In the genomic region with DNA sequence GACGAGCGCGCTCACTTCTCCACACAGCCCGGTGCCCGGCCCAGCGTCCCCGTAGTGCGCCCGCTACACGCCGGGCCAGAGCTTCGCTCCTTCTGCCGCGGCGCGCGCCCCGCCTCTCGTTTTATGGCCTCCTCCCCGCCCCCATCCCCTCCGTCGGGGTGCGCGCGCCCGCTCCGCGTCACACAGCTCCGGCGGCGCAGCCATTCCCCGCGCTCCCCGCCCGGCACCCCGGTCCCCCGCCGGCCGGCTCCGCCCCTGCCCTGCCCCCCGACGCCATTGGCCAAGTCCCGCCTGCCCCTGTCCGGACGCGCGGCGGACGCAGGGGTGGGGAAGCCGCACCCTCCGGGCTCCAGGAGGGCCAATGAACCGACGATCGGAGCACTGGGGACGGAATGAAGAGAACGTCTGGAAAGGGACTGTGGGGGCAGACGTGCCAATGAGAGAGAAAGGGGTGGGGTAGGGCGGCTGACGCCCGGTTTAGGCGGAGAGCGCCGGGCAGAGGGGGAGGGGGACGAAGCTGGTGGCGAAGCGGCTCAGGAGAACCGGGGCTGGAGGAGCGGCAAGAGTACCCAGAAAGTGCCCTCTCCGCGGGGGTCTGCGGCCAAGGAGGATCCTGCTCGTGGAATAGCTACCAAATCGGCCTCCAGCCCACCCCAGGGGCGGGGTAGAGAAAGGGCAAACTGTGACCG, we compare ENCODE assay signal across 1 cellular context.
TF ChIP-seq lines count a peak whose summit lies in the region.

A gene with protein sequence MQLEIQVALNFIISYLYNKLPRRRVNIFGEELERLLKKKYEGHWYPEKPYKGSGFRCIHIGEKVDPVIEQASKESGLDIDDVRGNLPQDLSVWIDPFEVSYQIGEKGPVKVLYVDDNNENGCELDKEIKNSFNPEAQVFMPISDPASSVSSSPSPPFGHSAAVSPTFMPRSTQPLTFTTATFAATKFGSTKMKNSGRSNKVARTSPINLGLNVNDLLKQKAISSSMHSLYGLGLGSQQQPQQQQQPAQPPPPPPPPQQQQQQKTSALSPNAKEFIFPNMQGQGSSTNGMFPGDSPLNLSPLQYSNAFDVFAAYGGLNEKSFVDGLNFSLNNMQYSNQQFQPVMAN (minus strand): TSS at position 94 of the 689 bp plus-strand sequence. CDS start 2,337 bp downstream, outside the sequence.

TF ChIP-seq in HEK293, 187 proteins besides CTCF, POLR2A, EP300 and RAD21 (continued from another document and continues in another):
- TF ChIP-seq, protein P1, sequence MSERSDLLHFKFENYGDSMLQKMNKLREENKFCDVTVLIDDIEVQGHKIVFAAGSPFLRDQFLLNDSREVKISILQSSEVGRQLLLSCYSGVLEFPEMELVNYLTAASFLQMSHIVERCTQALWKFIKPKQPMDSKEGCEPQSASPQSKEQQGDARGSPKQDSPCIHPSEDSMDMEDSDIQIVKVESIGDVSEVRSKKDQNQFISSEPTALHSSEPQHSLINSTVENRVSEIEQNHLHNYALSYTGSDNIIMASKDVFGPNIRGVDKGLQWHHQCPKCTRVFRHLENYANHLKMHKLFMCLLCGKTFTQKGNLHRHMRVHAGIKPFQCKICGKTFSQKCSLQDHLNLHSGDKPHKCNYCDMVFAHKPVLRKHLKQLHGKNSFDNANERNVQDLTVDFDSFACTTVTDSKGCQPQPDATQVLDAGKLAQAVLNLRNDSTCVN (tag by site-specific recombination; optimal IDR thresholded peaks at IDR 0.05) = peak; percentile 99
- TF ChIP-seq ZNF521 (tag by site-specific recombination; IDR thresholded peaks at IDR 0.05) = no peak
- peak; percentile 86 for TF ChIP-seq ZNF366 (tag by site-specific recombination; conservative IDR thresholded peaks at IDR 0.05)
- TF ChIP-seq, protein P2, sequence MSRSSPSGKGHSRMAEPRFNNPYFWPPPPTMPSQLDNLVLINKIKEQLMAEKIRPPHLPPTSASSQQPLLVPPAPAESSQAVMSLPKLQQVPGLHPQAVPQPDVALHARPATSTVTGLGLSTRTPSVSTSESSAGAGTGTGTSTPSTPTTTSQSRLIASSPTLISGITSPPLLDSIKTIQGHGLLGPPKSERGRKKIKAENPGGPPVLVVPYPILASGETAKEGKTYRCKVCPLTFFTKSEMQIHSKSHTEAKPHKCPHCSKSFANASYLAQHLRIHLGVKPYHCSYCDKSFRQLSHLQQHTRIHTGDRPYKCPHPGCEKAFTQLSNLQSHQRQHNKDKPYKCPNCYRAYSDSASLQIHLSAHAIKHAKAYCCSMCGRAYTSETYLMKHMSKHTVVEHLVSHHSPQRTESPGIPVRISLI (tag by site-specific recombination; IDR thresholded peaks at IDR 0.05) = no peak
- no peak for TF ChIP-seq ZNF16 (tag by site-specific recombination; IDR thresholded peaks at IDR 0.05; ENCODE audit: low read depth)
- no peak; the same call in 1 of the 2 replicates for TF ChIP-seq ZNF391 (tag by site-specific recombination; IDR thresholded peaks at IDR 0.05; ENCODE audit: borderline replicate concordance, low read depth)
- TF ChIP-seq, protein P3, sequence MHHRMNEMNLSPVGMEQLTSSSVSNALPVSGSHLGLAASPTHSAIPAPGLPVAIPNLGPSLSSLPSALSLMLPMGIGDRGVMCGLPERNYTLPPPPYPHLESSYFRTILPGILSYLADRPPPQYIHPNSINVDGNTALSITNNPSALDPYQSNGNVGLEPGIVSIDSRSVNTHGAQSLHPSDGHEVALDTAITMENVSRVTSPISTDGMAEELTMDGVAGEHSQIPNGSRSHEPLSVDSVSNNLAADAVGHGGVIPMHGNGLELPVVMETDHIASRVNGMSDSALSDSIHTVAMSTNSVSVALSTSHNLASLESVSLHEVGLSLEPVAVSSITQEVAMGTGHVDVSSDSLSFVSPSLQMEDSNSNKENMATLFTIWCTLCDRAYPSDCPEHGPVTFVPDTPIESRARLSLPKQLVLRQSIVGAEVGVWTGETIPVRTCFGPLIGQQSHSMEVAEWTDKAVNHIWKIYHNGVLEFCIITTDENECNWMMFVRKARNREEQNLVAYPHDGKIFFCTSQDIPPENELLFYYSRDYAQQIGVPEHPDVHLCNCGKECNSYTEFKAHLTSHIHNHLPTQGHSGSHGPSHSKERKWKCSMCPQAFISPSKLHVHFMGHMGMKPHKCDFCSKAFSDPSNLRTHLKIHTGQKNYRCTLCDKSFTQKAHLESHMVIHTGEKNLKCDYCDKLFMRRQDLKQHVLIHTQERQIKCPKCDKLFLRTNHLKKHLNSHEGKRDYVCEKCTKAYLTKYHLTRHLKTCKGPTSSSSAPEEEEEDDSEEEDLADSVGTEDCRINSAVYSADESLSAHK (tag by site-specific recombination; IDR thresholded peaks at IDR 0.05) = peak; percentile 51; the same call in 1 of the 2 replicates
- no peak for TF ChIP-seq ZNF48 (tag by site-specific recombination; IDR thresholded peaks at IDR 0.05)
- no peak for TF ChIP-seq ZNF555 (tag by site-specific recombination; conservative IDR thresholded peaks at IDR 0.05)
- TF ChIP-seq ZNF623 (tag by site-specific recombination; IDR thresholded peaks at IDR 0.05) = no peak
- TF ChIP-seq ZBTB7A (tag by site-specific recombination; IDR thresholded peaks at IDR 0.05; ENCODE audit: low read depth) = peak; percentile 45
- TF ChIP-seq ZBTB20 (tag by site-specific recombination; IDR thresholded peaks at IDR 0.05) = peak; percentile 93
- TF ChIP-seq, protein P4, sequence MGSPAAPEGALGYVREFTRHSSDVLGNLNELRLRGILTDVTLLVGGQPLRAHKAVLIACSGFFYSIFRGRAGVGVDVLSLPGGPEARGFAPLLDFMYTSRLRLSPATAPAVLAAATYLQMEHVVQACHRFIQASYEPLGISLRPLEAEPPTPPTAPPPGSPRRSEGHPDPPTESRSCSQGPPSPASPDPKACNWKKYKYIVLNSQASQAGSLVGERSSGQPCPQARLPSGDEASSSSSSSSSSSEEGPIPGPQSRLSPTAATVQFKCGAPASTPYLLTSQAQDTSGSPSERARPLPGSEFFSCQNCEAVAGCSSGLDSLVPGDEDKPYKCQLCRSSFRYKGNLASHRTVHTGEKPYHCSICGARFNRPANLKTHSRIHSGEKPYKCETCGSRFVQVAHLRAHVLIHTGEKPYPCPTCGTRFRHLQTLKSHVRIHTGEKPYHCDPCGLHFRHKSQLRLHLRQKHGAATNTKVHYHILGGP (tag by site-specific recombination; IDR thresholded peaks at IDR 0.05) = no peak
- TF ChIP-seq ZNF138 (tag by site-specific recombination; IDR thresholded peaks at IDR 0.05; ENCODE audit: borderline replicate concordance) = no peak
- peak; percentile 93 for TF ChIP-seq PRDM1 (tag by site-specific recombination; IDR thresholded peaks at IDR 0.05)
- TF ChIP-seq ZEB2 (tag by site-specific recombination; IDR thresholded peaks at IDR 0.05) = peak; percentile 97
- no peak for TF ChIP-seq ZNF416 (tag by site-specific recombination; IDR thresholded peaks at IDR 0.05)
- no peak for TF ChIP-seq ZNF350 (tag by site-specific recombination; IDR thresholded peaks at IDR 0.05)
- TF ChIP-seq SP2 (tag by site-specific recombination; IDR thresholded peaks at IDR 0.05) = peak; percentile 86
- TF ChIP-seq ZNF549 (tag by site-specific recombination; IDR thresholded peaks at IDR 0.05) = no peak
- 0 out of 2 replicates have a peak, but pooled peaks have one; percentile 56 for TF ChIP-seq EGR2 (tag by site-specific recombination; IDR thresholded peaks at IDR 0.05; ENCODE audit: low read depth)
- TF ChIP-seq SCRT1 (tag by site-specific recombination; IDR thresholded peaks at IDR 0.05; ENCODE audit: borderline replicate concordance) = no peak
- TF ChIP-seq, protein P5, sequence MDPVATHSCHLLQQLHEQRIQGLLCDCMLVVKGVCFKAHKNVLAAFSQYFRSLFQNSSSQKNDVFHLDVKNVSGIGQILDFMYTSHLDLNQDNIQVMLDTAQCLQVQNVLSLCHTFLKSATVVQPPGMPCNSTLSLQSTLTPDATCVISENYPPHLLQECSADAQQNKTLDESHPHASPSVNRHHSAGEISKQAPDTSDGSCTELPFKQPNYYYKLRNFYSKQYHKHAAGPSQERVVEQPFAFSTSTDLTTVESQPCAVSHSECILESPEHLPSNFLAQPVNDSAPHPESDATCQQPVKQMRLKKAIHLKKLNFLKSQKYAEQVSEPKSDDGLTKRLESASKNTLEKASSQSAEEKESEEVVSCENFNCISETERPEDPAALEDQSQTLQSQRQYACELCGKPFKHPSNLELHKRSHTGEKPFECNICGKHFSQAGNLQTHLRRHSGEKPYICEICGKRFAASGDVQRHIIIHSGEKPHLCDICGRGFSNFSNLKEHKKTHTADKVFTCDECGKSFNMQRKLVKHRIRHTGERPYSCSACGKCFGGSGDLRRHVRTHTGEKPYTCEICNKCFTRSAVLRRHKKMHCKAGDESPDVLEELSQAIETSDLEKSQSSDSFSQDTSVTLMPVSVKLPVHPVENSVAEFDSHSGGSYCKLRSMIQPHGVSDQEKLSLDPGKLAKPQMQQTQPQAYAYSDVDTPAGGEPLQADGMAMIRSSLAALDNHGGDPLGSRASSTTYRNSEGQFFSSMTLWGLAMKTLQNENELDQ (tag by site-specific recombination; IDR thresholded peaks at IDR 0.05; ENCODE audit: low read depth) = no peak
- TF ChIP-seq ZNF2 (tag by site-specific recombination; IDR thresholded peaks at IDR 0.05) = no peak
- TF ChIP-seq ZNF600 (tag by site-specific recombination; IDR thresholded peaks at IDR 0.05) = no peak; the same call in none of the 2 replicates
- peak; percentile 98 for TF ChIP-seq BCL11A (tag by site-specific recombination; IDR thresholded peaks at IDR 0.05; ENCODE audit: low read depth)
- TF ChIP-seq ZNF777 (tag by site-specific recombination; IDR thresholded peaks at IDR 0.05; ENCODE audit: borderline replicate concordance) = 0 out of 2 replicates have a peak, but pooled peaks have one; percentile 13
- TF ChIP-seq ZNF544 (tag by site-specific recombination; IDR thresholded peaks at IDR 0.05) = no peak
- TF ChIP-seq, protein P6, sequence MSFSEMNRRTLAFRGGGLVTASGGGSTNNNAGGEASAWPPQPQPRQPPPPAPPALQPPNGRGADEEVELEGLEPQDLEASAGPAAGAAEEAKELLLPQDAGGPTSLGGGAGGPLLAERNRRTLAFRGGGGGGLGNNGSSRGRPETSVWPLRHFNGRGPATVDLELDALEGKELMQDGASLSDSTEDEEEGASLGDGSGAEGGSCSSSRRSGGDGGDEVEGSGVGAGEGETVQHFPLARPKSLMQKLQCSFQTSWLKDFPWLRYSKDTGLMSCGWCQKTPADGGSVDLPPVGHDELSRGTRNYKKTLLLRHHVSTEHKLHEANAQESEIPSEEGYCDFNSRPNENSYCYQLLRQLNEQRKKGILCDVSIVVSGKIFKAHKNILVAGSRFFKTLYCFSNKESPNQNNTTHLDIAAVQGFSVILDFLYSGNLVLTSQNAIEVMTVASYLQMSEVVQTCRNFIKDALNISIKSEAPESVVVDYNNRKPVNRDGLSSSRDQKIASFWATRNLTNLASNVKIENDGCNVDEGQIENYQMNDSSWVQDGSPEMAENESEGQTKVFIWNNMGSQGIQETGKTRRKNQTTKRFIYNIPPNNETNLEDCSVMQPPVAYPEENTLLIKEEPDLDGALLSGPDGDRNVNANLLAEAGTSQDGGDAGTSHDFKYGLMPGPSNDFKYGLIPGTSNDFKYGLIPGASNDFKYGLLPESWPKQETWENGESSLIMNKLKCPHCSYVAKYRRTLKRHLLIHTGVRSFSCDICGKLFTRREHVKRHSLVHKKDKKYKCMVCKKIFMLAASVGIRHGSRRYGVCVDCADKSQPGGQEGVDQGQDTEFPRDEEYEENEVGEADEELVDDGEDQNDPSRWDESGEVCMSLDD (tag by site-specific recombination; IDR thresholded peaks at IDR 0.05) = peak; percentile 89
- peak; percentile 70 for TF ChIP-seq ZNF146 (tag by site-specific recombination; IDR thresholded peaks at IDR 0.05)
- peak; percentile 84 for TF ChIP-seq KLF9 (tag by site-specific recombination; IDR thresholded peaks at IDR 0.05; ENCODE audit: low read depth)
- no peak for TF ChIP-seq ZNF664 (tag by site-specific recombination; IDR thresholded peaks at IDR 0.05)
- peak; percentile 95 for TF ChIP-seq KLF1 (tag by site-specific recombination; IDR thresholded peaks at IDR 0.05)
- TF ChIP-seq ZBTB1 (tag by site-specific recombination; IDR thresholded peaks at IDR 0.05) = peak; percentile 35; the same call in 1 of the 2 replicates
- TF ChIP-seq, protein P7, sequence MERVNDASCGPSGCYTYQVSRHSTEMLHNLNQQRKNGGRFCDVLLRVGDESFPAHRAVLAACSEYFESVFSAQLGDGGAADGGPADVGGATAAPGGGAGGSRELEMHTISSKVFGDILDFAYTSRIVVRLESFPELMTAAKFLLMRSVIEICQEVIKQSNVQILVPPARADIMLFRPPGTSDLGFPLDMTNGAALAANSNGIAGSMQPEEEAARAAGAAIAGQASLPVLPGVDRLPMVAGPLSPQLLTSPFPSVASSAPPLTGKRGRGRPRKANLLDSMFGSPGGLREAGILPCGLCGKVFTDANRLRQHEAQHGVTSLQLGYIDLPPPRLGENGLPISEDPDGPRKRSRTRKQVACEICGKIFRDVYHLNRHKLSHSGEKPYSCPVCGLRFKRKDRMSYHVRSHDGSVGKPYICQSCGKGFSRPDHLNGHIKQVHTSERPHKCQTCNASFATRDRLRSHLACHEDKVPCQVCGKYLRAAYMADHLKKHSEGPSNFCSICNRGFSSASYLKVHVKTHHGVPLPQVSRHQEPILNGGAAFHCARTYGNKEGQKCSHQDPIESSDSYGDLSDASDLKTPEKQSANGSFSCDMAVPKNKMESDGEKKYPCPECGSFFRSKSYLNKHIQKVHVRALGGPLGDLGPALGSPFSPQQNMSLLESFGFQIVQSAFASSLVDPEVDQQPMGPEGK (tag by site-specific recombination; IDR thresholded peaks at IDR 0.05) = peak; percentile 96
- TF ChIP-seq, protein P8, sequence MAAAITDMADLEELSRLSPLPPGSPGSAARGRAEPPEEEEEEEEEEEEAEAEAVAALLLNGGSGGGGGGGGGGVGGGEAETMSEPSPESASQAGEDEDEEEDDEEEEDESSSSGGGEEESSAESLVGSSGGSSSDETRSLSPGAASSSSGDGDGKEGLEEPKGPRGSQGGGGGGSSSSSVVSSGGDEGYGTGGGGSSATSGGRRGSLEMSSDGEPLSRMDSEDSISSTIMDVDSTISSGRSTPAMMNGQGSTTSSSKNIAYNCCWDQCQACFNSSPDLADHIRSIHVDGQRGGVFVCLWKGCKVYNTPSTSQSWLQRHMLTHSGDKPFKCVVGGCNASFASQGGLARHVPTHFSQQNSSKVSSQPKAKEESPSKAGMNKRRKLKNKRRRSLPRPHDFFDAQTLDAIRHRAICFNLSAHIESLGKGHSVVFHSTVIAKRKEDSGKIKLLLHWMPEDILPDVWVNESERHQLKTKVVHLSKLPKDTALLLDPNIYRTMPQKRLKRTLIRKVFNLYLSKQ (tag by site-specific recombination; IDR thresholded peaks at IDR 0.05; ENCODE audit: borderline replicate concordance) = no peak
- TF ChIP-seq GLI2 (tag by site-specific recombination; IDR thresholded peaks at IDR 0.05; ENCODE audit: borderline replicate concordance, low read depth) = no peak
- TF ChIP-seq, protein P9, sequence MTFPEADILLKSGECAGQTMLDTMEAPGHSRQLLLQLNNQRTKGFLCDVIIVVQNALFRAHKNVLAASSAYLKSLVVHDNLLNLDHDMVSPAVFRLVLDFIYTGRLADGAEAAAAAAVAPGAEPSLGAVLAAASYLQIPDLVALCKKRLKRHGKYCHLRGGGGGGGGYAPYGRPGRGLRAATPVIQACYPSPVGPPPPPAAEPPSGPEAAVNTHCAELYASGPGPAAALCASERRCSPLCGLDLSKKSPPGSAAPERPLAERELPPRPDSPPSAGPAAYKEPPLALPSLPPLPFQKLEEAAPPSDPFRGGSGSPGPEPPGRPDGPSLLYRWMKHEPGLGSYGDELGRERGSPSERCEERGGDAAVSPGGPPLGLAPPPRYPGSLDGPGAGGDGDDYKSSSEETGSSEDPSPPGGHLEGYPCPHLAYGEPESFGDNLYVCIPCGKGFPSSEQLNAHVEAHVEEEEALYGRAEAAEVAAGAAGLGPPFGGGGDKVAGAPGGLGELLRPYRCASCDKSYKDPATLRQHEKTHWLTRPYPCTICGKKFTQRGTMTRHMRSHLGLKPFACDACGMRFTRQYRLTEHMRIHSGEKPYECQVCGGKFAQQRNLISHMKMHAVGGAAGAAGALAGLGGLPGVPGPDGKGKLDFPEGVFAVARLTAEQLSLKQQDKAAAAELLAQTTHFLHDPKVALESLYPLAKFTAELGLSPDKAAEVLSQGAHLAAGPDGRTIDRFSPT (tag by site-specific recombination; IDR thresholded peaks at IDR 0.05) = peak; percentile 95
- TF ChIP-seq SCRT2 (tag by site-specific recombination; IDR thresholded peaks at IDR 0.05) = no peak
